ENCODE assay signal across 14 cellular contexts in the genomic region with DNA sequence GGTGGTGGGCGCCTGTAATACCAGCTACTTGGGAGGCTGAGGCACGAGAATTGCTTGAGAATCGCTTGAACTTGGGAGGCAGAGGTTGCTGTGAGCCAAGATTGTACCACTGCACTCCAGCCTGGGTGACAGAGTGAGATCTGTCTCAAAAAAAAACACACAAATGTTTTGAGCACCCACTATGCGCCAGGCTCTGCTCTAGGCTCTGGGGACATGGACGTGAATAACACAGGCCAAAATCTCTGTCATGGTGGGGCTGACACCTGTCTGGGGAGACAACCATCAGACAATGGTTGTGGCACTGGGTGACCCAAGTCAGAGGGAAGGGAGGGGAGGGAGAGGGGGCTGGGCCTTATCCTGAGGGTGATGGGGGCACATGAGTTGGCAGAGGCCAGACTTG.
"Had no signal": no experiment of that assay in that cellular context is flagged by ENCODE, and none has a peak within 500 bp of the region (broad histone marks: within the 10 kb centered on the region; RNA-seq: fewer than 3 reads in every experiment).

No MANE protein-coding gene starts in this region.

- H3K4me2 ChIP-seq: smooth muscle cell had no signal

- H3K27ac ChIP-seq: esophagus squamous epithelium, foreskin keratinocyte, right atrium auricular region had no signal

- DNase-seq: cerebellar nuclear complex; dermis blood vessel endothelial cell; esophagus squamous epithelium; foreskin keratinocyte; kidney; left colon; left ventricle myocardium superior; naive thymus-derived CD4-positive, alpha-beta T cell; stimulated activated CD4-positive, alpha-beta T cell treated with anti-CD3 and anti-CD28 coated beads, Interleukin-2, amount 100 ng/mL, for 48 hours; stimulated activated naive CD4-positive, alpha-beta T cell treated with Interleukin-2 at 50 U/mL for 16 hours had no signal

- H3K9me3 Mint-ChIP-seq: type B pancreatic cell had no signal

- H3K27me3 Mint-ChIP-seq: type B pancreatic cell had no signal

- H3K4me3 Mint-ChIP-seq: naive thymus-derived CD4-positive, alpha-beta T cell; type B pancreatic cell had no signal

- H3K27ac Mint-ChIP-seq: type B pancreatic cell had no signal

- H3K9me3 ChIP-seq: esophagus squamous epithelium, right atrium auricular region had no signal

- H3K4me1 ChIP-seq: foreskin keratinocyte had no signal

- H3K36me3 Mint-ChIP-seq: naive thymus-derived CD4-positive, alpha-beta T cell; type B pancreatic cell had no signal

- H3K4me3 ChIP-seq: esophagus squamous epithelium, lung, right atrium auricular region, smooth muscle cell had no signal

- ATAC-seq: foreskin keratinocyte; left colon; left ventricle myocardium superior; naive thymus-derived CD4-positive, alpha-beta T cell had no signal

- H3K36me3 ChIP-seq: esophagus squamous epithelium, right atrium auricular region had no signal

- H3K27me3 ChIP-seq: right atrium auricular region had no signal
